In the genomic region with DNA sequence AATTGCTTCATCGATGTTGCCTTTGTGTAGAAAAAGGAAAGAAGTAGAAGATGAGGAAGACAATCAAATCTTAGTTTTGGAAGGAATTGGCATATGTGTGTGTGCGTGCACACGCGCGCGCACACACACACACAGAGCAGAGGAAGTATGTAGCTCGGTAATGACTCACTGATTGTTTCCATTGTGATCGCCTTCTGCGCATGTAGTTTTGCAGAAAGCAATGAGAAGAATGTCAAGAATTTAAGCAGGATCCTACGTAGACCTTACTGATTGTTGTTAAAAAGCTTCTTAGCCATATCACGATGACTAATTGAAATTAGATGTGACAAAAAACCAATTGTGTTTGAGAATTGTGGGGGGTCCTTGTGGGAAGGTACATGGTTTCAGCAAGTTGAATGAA, we compare ENCODE assay signal across 12 cellular contexts. TPM values are rescaled to one million over a fixed set of nuclear protein-coding genes. Genes with fewer than 3 reads are reported as not detected.
DNase-seq lines count a peak whose midpoint lies in the region; ATAC-seq and TF ChIP-seq lines count a peak whose summit lies in the region.
"Had no signal": no experiment of that assay in that cellular context is flagged by ENCODE, and none has a peak within 500 bp of the region (broad histone marks: within the 10 kb centered on the region; RNA-seq: fewer than 3 reads in every experiment).

No MANE protein-coding gene starts in this region.

- TF ChIP-seq CTCF in cardiac muscle cell (IDR thresholded peaks at IDR 0.05; ENCODE audit: low read depth, low read length) (no peak), brain microvascular endothelial cell (IDR thresholded peaks at IDR 0.05; ENCODE audit: low read depth, low read length, missing control alignments) (no peak), upper lobe of right lung (IDR thresholded peaks at IDR 0.05) (no peak), BE2C (IDR thresholded peaks at IDR 0.05; ENCODE audit: low read depth, low read length) (no peak)

- no peak overlapping the region for H3K27ac ChIP-seq in cardiac muscle cell
- peak overlapping the region; percentile 42 for H3K27ac ChIP-seq in brain microvascular endothelial cell
- no peak overlapping the region for H3K27ac ChIP-seq in iPS DF 6.9 (ENCODE audit: low read length)
- H3K27ac ChIP-seq in upper lobe of right lung = no peak overlapping the region

- intact Hi-C loops in Right ventricle myocardium inferior (cut with DNase I) = no loop called here
- intact Hi-C loops in upper lobe of right lung (cut with DNase I) = no loop called here

- DNase-seq in cardiac muscle cell (ENCODE audit: low read depth in 1 of 2, low spot score in 1 of 2) (peak; percentile 35 to 83), Right ventricle myocardium inferior (ENCODE audit: missing footprints) (no peak), brain microvascular endothelial cell (peak; percentile 81), iPS DF 6.9 (ENCODE audit: low read depth, low spot score) (peak; percentile 55), upper lobe of right lung (no peak), NCI-H1930 (lab: John Stamatoyannopoulos, UW) (no peak), BE2C (no peak)
- DNase-seq in activated CD4-positive, alpha-beta T cell treated with anti-CD3 and anti-CD28 coated beads for 4 hours = no peak
- DNase-seq: ACHN; activated T-cell treated with anti-CD3 and anti-CD28 coated beads, Interleukin-2, amount 50 U/mL, for 24 hours; NCI-H69; stimulated activated naive CD4-positive, alpha-beta T cell had no signal

- H3K4me1 ChIP-seq in cardiac muscle cell (ENCODE audit: low read depth) = peaks cover 3% of the 10 kb centered on the region
- H3K4me1 ChIP-seq in iPS DF 6.9 (ENCODE audit: control insufficient read depth, insufficient read depth, low read length) = peaks cover 1% of the 10 kb centered on the region; the same call in 1 of the 2 replicates
- H3K4me1 ChIP-seq in upper lobe of right lung = peaks cover 25% of the 10 kb centered on the region
- peaks cover 5% of the 10 kb centered on the region; the same call in 1 of the 2 replicates for H3K4me1 ChIP-seq in BE2C

- in situ Hi-C loops in brain microvascular endothelial cell (cut with HindIII; ENCODE audit: low pct_ligation_motif_present, low sequenced_read_pairs) = no loop called here

- H3K4me3 ChIP-seq in cardiac muscle cell (no peak overlapping the region), brain microvascular endothelial cell (ENCODE audit: low read depth, low read length) (no peak overlapping the region), iPS DF 6.9 (ENCODE audit: low read length) (no peak overlapping the region), upper lobe of right lung (no peak overlapping the region), BE2C (ENCODE audit: low read depth, low read length) (no peak overlapping the region)

- H3K27me3 ChIP-seq in cardiac muscle cell (peaks cover 3% of the 10 kb centered on the region), brain microvascular endothelial cell (replicated peaks) (no peaks in the 10 kb centered on the region), iPS DF 6.9 (ENCODE audit: control insufficient read depth, insufficient read depth, low read length) (no peaks in the 10 kb centered on the region; the same call in 1 of the 2 replicates), upper lobe of right lung (no peaks in the 10 kb centered on the region), BE2C (no peaks in the 10 kb centered on the region)

- H3K9me3 ChIP-seq in cardiac muscle cell (ENCODE audit: low read depth) (no peaks in the 10 kb centered on the region), iPS DF 6.9 (ENCODE audit: control insufficient read depth, insufficient read depth, low read length) (no peaks in the 10 kb centered on the region), upper lobe of right lung (no peaks in the 10 kb centered on the region), BE2C (no peaks in the 10 kb centered on the region)

- no CpG with 5 or more reads among the region's 11 CpGs for WGBS in iPS DF 6.9 (ENCODE audit: insufficient coverage, insufficient read length)

- ATAC-seq in Right ventricle myocardium inferior = no peak
- ATAC-seq in upper lobe of right lung = peak; percentile 65

- H3K36me3 ChIP-seq in cardiac muscle cell (no peaks in the 10 kb centered on the region), brain microvascular endothelial cell (replicated peaks) (no peaks in the 10 kb centered on the region), iPS DF 6.9 (ENCODE audit: control insufficient read depth, insufficient read depth, low read length) (no peaks in the 10 kb centered on the region), upper lobe of right lung (no peaks in the 10 kb centered on the region), BE2C (peaks cover 12% of the 10 kb centered on the region)

RNA-seq across cellular contexts. Expression of a gene that starts 12.8 kb away (rescaled TPM):
- 2.8 and 5.0 TPM in 2 replicates for total RNA-seq in cardiac muscle cell
- polyA plus RNA-seq in cardiac muscle cell = 1.7 and 4.5 TPM in 2 replicates
- total RNA-seq in Right ventricle myocardium inferior = 294 TPM
- 369 TPM for total RNA-seq in upper lobe of right lung
- 55.0 TPM for polyA plus RNA-seq in BE2C (2012; ENCODE audit: insufficient read depth, insufficient read length, low read depth)

Comparison
In these comparisons a context has a peak if more than half of its experiments do, and no peak if none do; other contexts are left out.
1. DNase-seq: peak in cardiac muscle cell (2 of 2), brain microvascular endothelial cell (single experiment) and iPS DF 6.9 (single experiment); none in Right ventricle myocardium inferior (single experiment), upper lobe of right lung (single experiment), NCI-H1930 (0 of 2), BE2C (single experiment) and activated CD4-positive, alpha-beta T cell treated with anti-CD3 and anti-CD28 coated beads for 4 hours (0 of 2).
2. RNA of a gene that starts 12.8 kb away (total RNA-seq): 369 TPM in upper lobe of right lung (single experiment) and 294 TPM in Right ventricle myocardium inferior (single experiment); 2.8 to 5.0 TPM in cardiac muscle cell; every median in the first group is over 10 times any median in the second.